In genomic region chr12:105420046-105420445, GRCh38 we compare ENCODE assay signal across 14 cellular contexts.
DNase-seq lines count a peak whose midpoint lies in the region; ATAC-seq and TF ChIP-seq lines count a peak whose summit lies in the region.
"Had no signal": no experiment of that assay in that cellular context is flagged by ENCODE, and none has a peak within 500 bp of the region (broad histone marks: within the 10 kb centered on the region; RNA-seq: fewer than 3 reads in every experiment).

No MANE protein-coding gene starts in this region.

- WGBS in GM23248 (ENCODE audit: low coverage in 1 of 2, low lambda C conversion rate in 2 of 2, missing lambda C conversion rate in 2 of 2), 2 experiments, result 90 to 95% methylated on average over 4 to 5 of the region's 5 CpGs

- H3K36me3 Mint-ChIP-seq in mesothelial cell of epicardium, result no peaks in the 10 kb centered on the region

- H3K36me3 ChIP-seq in SJCRH30 (no peaks in the 10 kb centered on the region), GM23248 (ENCODE audit: low read depth) (no peaks in the 10 kb centered on the region)
- H3K36me3 ChIP-seq: BLaER1 had no signal

- H3K9me2 ChIP-seq in GM23248 (ENCODE audit: insufficient read depth), result no peaks in the 10 kb centered on the region

- H3K79me2 ChIP-seq in GM23248 (ENCODE audit: insufficient read depth), result no peaks in the 10 kb centered on the region

- H3K4me1 ChIP-seq in SJCRH30, result peaks cover 4% of the 10 kb centered on the region; the same call in 1 of the 2 replicates
- peaks cover 39% of the 10 kb centered on the region for H3K4me1 ChIP-seq in GM23248 (ENCODE audit: insufficient read depth)
- H3K4me1 ChIP-seq: BLaER1, Caco-2 had no signal

- H4K20me1 ChIP-seq in GM23248 (ENCODE audit: insufficient read depth), result no peaks in the 10 kb centered on the region
- H4K20me1 ChIP-seq: BLaER1 had no signal

- intact Hi-C loops in sciatic nerve (cut with DNase I), result loop anchor here (10.0 kb wide), 2 partner anchors 715 to 805 kb away; partner anchors contain the start of gene NUAK1

- H3K9me3 ChIP-seq in SJCRH30 (replicated peaks) (no peaks in the 10 kb centered on the region), GM23248 (ENCODE audit: low read depth) (no peaks in the 10 kb centered on the region)
- H3K9me3 ChIP-seq: BLaER1, Caco-2 had no signal

- no peak overlapping the region for H3K4me3 ChIP-seq in SJCRH30
- H3K4me3 ChIP-seq in GM23248, result no peak overlapping the region
- H3K4me3 ChIP-seq: BLaER1 had no signal

- no peaks in the 10 kb centered on the region for H3K27me3 ChIP-seq in SJCRH30
- no peaks in the 10 kb centered on the region for H3K27me3 ChIP-seq in GM23248 (replicated peaks; ENCODE audit: insufficient read depth)
- H3K27me3 ChIP-seq: BLaER1 had no signal

- in situ Hi-C loops in GM23248 (cut with MboI), result loop anchor here (5.0 kb wide), 1 partner anchor 712 kb away; no protein-coding TSS in a partner anchor

- DNase-seq in DMS 273 (lab: John Stamatoyannopoulos, UW; ENCODE audit: unreplicated experiment), result peak; percentile 23
- DNase-seq in DMS 273 treated with DMSO at 0.1 percent for 48 hours (lab: John Stamatoyannopoulos, UW), result no peak
- peak; percentile 8 to 25 for DNase-seq in SJCRH30
- DNase-seq in mesothelial cell of epicardium (ENCODE audit: low spot score in 2 of 2, unreplicated experiment in 2 of 2), result no peak
- DNase-seq in sciatic nerve (ENCODE audit: low spot score), result no peak
- no peak for DNase-seq in GM23248
- DNase-seq in NCI-H1436 (lab: John Stamatoyannopoulos, UW), result no peak
- DNase-seq in NCI-H748 treated with DMSO at 0.1 percent for 48 hours (lab: John Stamatoyannopoulos, UW), result no peak
- DNase-seq: GOT3 had no signal

- no peaks in the 10 kb centered on the region for H3K27me3 Mint-ChIP-seq in mesothelial cell of epicardium (ENCODE audit: low read depth)
- H3K27me3 Mint-ChIP-seq: CD8-positive, alpha-beta memory T cell had no signal

- peaks cover 22% of the 10 kb centered on the region for H3F3A ChIP-seq in GM23248 (ENCODE audit: insufficient read depth)

- no peak overlapping the region for H2AFZ ChIP-seq in GM23248

- ATAC-seq in sciatic nerve, result peak; percentile 20

- TF ChIP-seq CTCF in mesothelial cell of epicardium (IDR thresholded peaks at IDR 0.05; ENCODE audit: unreplicated experiment), result no peak

- H3K9me3 Mint-ChIP-seq in mesothelial cell of epicardium, result no peaks in the 10 kb centered on the region
- H3K9me3 Mint-ChIP-seq: CD8-positive, alpha-beta memory T cell; H9 had no signal

- no peak overlapping the region for H3K4me3 Mint-ChIP-seq in mesothelial cell of epicardium
- H3K4me3 Mint-ChIP-seq: CD8-positive, alpha-beta memory T cell; H9 had no signal

- no peak overlapping the region for H3K27ac ChIP-seq in SJCRH30
- no peak overlapping the region for H3K27ac ChIP-seq in GM23248
- H3K27ac ChIP-seq: 22Rv1, BLaER1 had no signal

- H3K27ac Mint-ChIP-seq in mesothelial cell of epicardium, result peak overlapping the region; percentile 92
- H3K27ac Mint-ChIP-seq: CD8-positive, alpha-beta memory T cell; H9 had no signal

- H3K4me1 Mint-ChIP-seq in mesothelial cell of epicardium, result peaks cover 25% of the 10 kb centered on the region
- H3K4me1 Mint-ChIP-seq: CD8-positive, alpha-beta memory T cell had no signal

- no peak overlapping the region for H3K4me2 ChIP-seq in GM23248 (ENCODE audit: unreplicated experiment)
- H3K4me2 ChIP-seq: BLaER1 had no signal

- H3K9ac ChIP-seq in GM23248, result no peak overlapping the region
- H3K9ac ChIP-seq: BLaER1 had no signal

Comparison
In these comparisons a context has a peak if more than half of its experiments do, and no peak if none do; other contexts are left out.
1. DNase-seq: peak in DMS 273 (single experiment) and SJCRH30 (2 of 2); none in DMS 273 treated with DMSO at 0.1 percent for 48 hours (single experiment), mesothelial cell of epicardium (0 of 2), sciatic nerve (single experiment), GM23248 (single experiment), NCI-H1436 (single experiment) and NCI-H748 treated with DMSO at 0.1 percent for 48 hours (single experiment).